ENCODE assay signal across 9 cellular contexts in genomic region chr14:20609215-20610001, GRCh38. TPM values are rescaled to one million over a fixed set of nuclear protein-coding genes. Genes with fewer than 3 reads are reported as not detected.
DNase-seq lines count a peak whose midpoint lies in the region; ATAC-seq, FAIRE-seq and TF ChIP-seq lines count a peak whose summit lies in the region.
"Had no signal": no experiment of that assay in that cellular context is flagged by ENCODE, and none has a peak within 500 bp of the region (broad histone marks: within the 10 kb centered on the region; RNA-seq: fewer than 3 reads in every experiment).

No MANE protein-coding gene starts in this region.

- H3K79me2 ChIP-seq in HCT116 (ENCODE audit: insufficient read depth, low read length), result no peaks in the 10 kb centered on the region

- FAIRE-seq in bronchial epithelial cell (lab: Jason Lieb, UNC), result no peak
- FAIRE-seq: TTC549 had no signal

- TF ChIP-seq RAD21 in HCT116 (IDR thresholded peaks at IDR 0.05; ENCODE audit: low read depth), result peak; percentile 95

- no peaks in the 10 kb centered on the region for H3K9me3 ChIP-seq in CD4-positive, alpha-beta memory T cell (ENCODE audit: control insufficient read depth in 1 of 2, low read length in 2 of 2)
- no peaks in the 10 kb centered on the region for H3K9me3 ChIP-seq in HCT116 (ENCODE audit: control insufficient read depth in 1 of 2, insufficient read depth in 1 of 2, low read depth in 1 of 2, low read length in 2 of 2)

- H3K27ac Mint-ChIP-seq in CD4-positive, alpha-beta memory T cell, result no peak overlapping the region
- no peak overlapping the region for H3K27ac Mint-ChIP-seq in immature natural killer cell

- RAD21 ChIA-PET in HCT116 (lab: Charles Lee; ENCODE audit: low non-redundant PET in 1 of 2, low total read pairs in 2 of 2, uncharacterized antibody in 2 of 2, unreplicated experiment in 2 of 2), result interaction anchor here in 1 of 2 experiments (0.6 to 0.9 kb wide), 2 partner anchors 79 to 275 kb away, joined by 3 read pairs; no protein-coding TSS in a partner anchor

- H3K9me3 Mint-ChIP-seq in CD4-positive, alpha-beta memory T cell, result no peaks in the 10 kb centered on the region
- no peaks in the 10 kb centered on the region for H3K9me3 Mint-ChIP-seq in immature natural killer cell

- H3K27me3 ChIP-seq in CD4-positive, alpha-beta memory T cell (ENCODE audit: insufficient read depth, low read length), result no peaks in the 10 kb centered on the region
- no peaks in the 10 kb centered on the region for H3K27me3 ChIP-seq in HCT116 (ENCODE audit: insufficient read depth, low read length)
- H3K27me3 ChIP-seq in bronchial epithelial cell (ENCODE audit: control insufficient read depth, insufficient read depth, low read length), result no peaks in the 10 kb centered on the region

- TF ChIP-seq POLR2A in HCT116 (IDR thresholded peaks at IDR 0.05; ENCODE audit: borderline replicate concordance, extremely low read depth, insufficient read depth, insufficient read length), result no peak

- CTCF ChIA-PET in CD4-positive, alpha-beta memory T cell (lab: Charles Lee; ENCODE audit: partially characterized antibody), result interaction anchor here (0.7 to 13.5 kb wide), 36 partner anchors 9 to 361 kb away, joined by 3 to 354 read pairs (median 4); partner anchors contain the start of genes ANG, APEX1, CCNB1IP1 and OSGEP
- CTCF ChIA-PET in HCT116 (lab: Charles Lee), result interaction anchor here (1.0 to 5.6 kb wide), 8 partner anchors 48 to 282 kb away, joined by 3 to 32 read pairs (median 6); partner anchors contain the start of genes PARP2, PIP4P1 and RNASE4

- no peaks in the 10 kb centered on the region for H4K20me1 ChIP-seq in HCT116 (ENCODE audit: insufficient read depth)

- intact Hi-C loops in CD4-positive, alpha-beta memory T cell (cut with micrococcal nuclease), result loop anchor here (1.0 to 10.0 kb wide), 5 partner anchors 78 to 635 kb away; partner anchors contain the start of gene OR4K15
- intact Hi-C loops in HCT116 (cut with micrococcal nuclease), result loop anchor here (1.0 to 10.0 kb wide), 7 partner anchors 74 to 365 kb away; partner anchors contain the start of genes APEX1, PNP and TEP1

- peak overlapping the region; percentile 29; the same call in 1 of the 2 replicates for H3K9ac ChIP-seq in HCT116 (ENCODE audit: low read length)

- H2AFZ ChIP-seq in HCT116 (ENCODE audit: low read depth, low read length, poor library complexity, severe bottlenecking), result peak overlapping the region; percentile 54

- POLR2A ChIA-PET in CD4-positive, alpha-beta memory T cell (lab: Charles Lee; ENCODE audit: partially characterized antibody), result interaction anchor here (0.7 to 4.6 kb wide), 17 partner anchors 9 to 281 kb away, joined by 3 to 44 read pairs (median 5); partner anchors contain the start of genes APEX1, CCNB1IP1, PARP2 and PIP4P1
- POLR2A ChIA-PET in HCT116 (lab: Charles Lee), result interaction anchor here (1.1 to 1.6 kb wide), 3 partner anchors 10 to 266 kb away, joined by 3 to 5 read pairs (median 3); partner anchors contain the start of gene PARP2

- H3K4me3 Mint-ChIP-seq in CD4-positive, alpha-beta memory T cell, result no peak overlapping the region
- no peak overlapping the region for H3K4me3 Mint-ChIP-seq in immature natural killer cell

- H3K4me1 ChIP-seq in CD4-positive, alpha-beta memory T cell (ENCODE audit: insufficient read depth, low read length), result peaks cover 39% of the 10 kb centered on the region
- H3K4me1 ChIP-seq in HCT116 (ENCODE audit: control insufficient read depth in 1 of 2, insufficient read depth in 2 of 2, low read length in 2 of 2), result peaks cover 6 to 32% of the 10 kb centered on the region in 2 experiments

- H3K4me1 Mint-ChIP-seq in CD4-positive, alpha-beta memory T cell, result peaks cover 0 to 6% (median under 1%) of the 10 kb centered on the region in 4 donors
- no peaks in the 10 kb centered on the region for H3K4me1 Mint-ChIP-seq in immature natural killer cell

- ATAC-seq in HCT116 (peak; percentile 22), GM21367 (IDR thresholded peaks at IDR 0.05; ENCODE audit: unreplicated experiment) (no peak)

- H3K36me3 Mint-ChIP-seq in CD4-positive, alpha-beta memory T cell, result no peaks in the 10 kb centered on the region
- H3K36me3 Mint-ChIP-seq in immature natural killer cell, result no peaks in the 10 kb centered on the region

- DNase-seq in CD4-positive, alpha-beta memory T cell, result peak; percentile 75 to 81 (median 79)
- DNase-seq in HCT116 (ENCODE audit: low read depth, low spot score) (peak; percentile 84), NCI-H2081 treated with DMSO at 0.1 percent for 48 hours (lab: John Stamatoyannopoulos, UW) (peak; percentile 41), T1000 (lab: John Stamatoyannopoulos, UW) (peak; percentile 70), bronchial epithelial cell (ENCODE audit: low read depth) (peak; percentile 93), immature natural killer cell (peak; percentile 81 to 83 (median 81)), skeletal muscle cell (ENCODE audit: low read depth) (no peak)

- no peaks in the 10 kb centered on the region for H3K9me2 ChIP-seq in HCT116 (ENCODE audit: insufficient read depth)

- H3K27ac ChIP-seq in CD4-positive, alpha-beta memory T cell (ENCODE audit: low read depth, low read length), result peak overlapping the region; percentile 39
- 0 out of 2 replicates have a peak overlapping the region, but pooled peaks have one; percentile 19 for H3K27ac ChIP-seq in HCT116 (ENCODE audit: low read depth, low read length)

- H3K36me3 ChIP-seq in CD4-positive, alpha-beta memory T cell (ENCODE audit: insufficient read depth, low read length), result no peaks in the 10 kb centered on the region
- H3K36me3 ChIP-seq in HCT116 (ENCODE audit: control insufficient read depth in 1 of 2, insufficient read depth in 2 of 2, low read length in 2 of 2) (no peaks in the 10 kb centered on the region), bronchial epithelial cell (ENCODE audit: control insufficient read depth, insufficient read depth, low read length) (no peaks in the 10 kb centered on the region)

- no peaks in the 10 kb centered on the region for H3K27me3 Mint-ChIP-seq in CD4-positive, alpha-beta memory T cell
- H3K27me3 Mint-ChIP-seq in immature natural killer cell (ENCODE audit: low read depth in 3 of 3), result no peaks in the 10 kb centered on the region

- peak overlapping the region; percentile 68 to 79 for H3K4me3 ChIP-seq in CD4-positive, alpha-beta memory T cell (ENCODE audit: low read length in 2 of 2)
- H3K4me3 ChIP-seq in HCT116 (replicated peaks in 1 of 2; ENCODE audit: low read depth in 1 of 2, low read length in 2 of 2), result peak overlapping the region; percentile 48 to 59
- H3K4me3 ChIP-seq in bronchial epithelial cell (ENCODE audit: low read depth, low read length), result peak overlapping the region; percentile 95
- H3K4me3 ChIP-seq in skeletal muscle cell (ENCODE audit: low read depth, low read length), result peak overlapping the region; percentile 80

- no TSS peak for BruUV-seq in HCT116 (replicated peaks; lab: Mats Ljungman, UMichigan)

- H3K4me2 ChIP-seq in HCT116 (ENCODE audit: low read length), result peak overlapping the region; percentile 87

- TF ChIP-seq CTCF in HCT116 (IDR thresholded peaks at IDR 0.05 in 2 of 3, conservative IDR thresholded peaks at IDR 0.05 in 1 of 3; ENCODE audit: borderline replicate concordance in 1 of 3, insufficient read depth in 1 of 3, low read depth in 2 of 3, low read length in 2 of 3) (peak; percentile 85 to 99 (median 97)), bronchial epithelial cell (IDR thresholded peaks at IDR 0.05; ENCODE audit: insufficient read depth, low read length, severe bottlenecking) (peak; percentile 77)

TF ChIP-seq in HCT116, 20 proteins besides CTCF, POLR2A, EP300 and RAD21:
- no peak for TF ChIP-seq ELF1 (IDR thresholded peaks at IDR 0.05; ENCODE audit: borderline replicate concordance, low read depth)
- TF ChIP-seq ATF3 (IDR thresholded peaks at IDR 0.05), result peak; percentile 94
- TF ChIP-seq TCF7L2 (IDR thresholded peaks at IDR 0.05; ENCODE audit: borderline replicate concordance, extremely low read depth, insufficient read depth, insufficient read length), result no peak

RNA-seq across cellular contexts. Expression of gene RNASE12, which starts 18.2 kb away (rescaled TPM):
- total RNA-seq in CD4-positive, alpha-beta memory T cell, result not detected
- polyA plus RNA-seq in CD4-positive, alpha-beta memory T cell, result not detected
- total RNA-seq in HCT116 (2021; ENCODE audit: unreplicated experiment) (not detected), bronchial epithelial cell (not detected in 2 replicates)
- not detected in 2 replicates for polyA plus RNA-seq in HCT116 (2012)
- not detected for polyA plus RNA-seq in immature natural killer cell

RNA-seq across cellular contexts. Expression of gene RNASE11, which starts 21.6 kb away (rescaled TPM):
- total RNA-seq in CD4-positive, alpha-beta memory T cell, result not detected
- not detected for polyA plus RNA-seq in CD4-positive, alpha-beta memory T cell
- total RNA-seq in HCT116 (2021; ENCODE audit: unreplicated experiment) (not detected), bronchial epithelial cell (not detected in 2 replicates)
- polyA plus RNA-seq in HCT116 (2012), result not detected in 2 replicates
- polyA plus RNA-seq in immature natural killer cell, result not detected

RNA-seq across cellular contexts. Expression of gene OR6S1, which starts 32.1 kb away (rescaled TPM):
- total RNA-seq in CD4-positive, alpha-beta memory T cell, result not detected
- polyA plus RNA-seq in CD4-positive, alpha-beta memory T cell, result not detected
- not detected for total RNA-seq in HCT116 (2021; ENCODE audit: unreplicated experiment)
- polyA plus RNA-seq in HCT116 (2012), result not detected in 2 replicates
- not detected in 2 replicates for total RNA-seq in bronchial epithelial cell
- polyA plus RNA-seq in immature natural killer cell, result not detected

RNA-seq across cellular contexts. Expression of gene RNASE9, which starts 48.6 kb away (rescaled TPM):
- total RNA-seq in CD4-positive, alpha-beta memory T cell, result not detected
- not detected for polyA plus RNA-seq in CD4-positive, alpha-beta memory T cell
- total RNA-seq in HCT116 (2021; ENCODE audit: unreplicated experiment), result not detected
- polyA plus RNA-seq in HCT116 (2012), result not detected in 2 replicates
- not detected in 2 replicates for total RNA-seq in bronchial epithelial cell
- not detected for polyA plus RNA-seq in immature natural killer cell
